12 cellular contexts compared by ENCODE assay signal in the genomic region with DNA sequence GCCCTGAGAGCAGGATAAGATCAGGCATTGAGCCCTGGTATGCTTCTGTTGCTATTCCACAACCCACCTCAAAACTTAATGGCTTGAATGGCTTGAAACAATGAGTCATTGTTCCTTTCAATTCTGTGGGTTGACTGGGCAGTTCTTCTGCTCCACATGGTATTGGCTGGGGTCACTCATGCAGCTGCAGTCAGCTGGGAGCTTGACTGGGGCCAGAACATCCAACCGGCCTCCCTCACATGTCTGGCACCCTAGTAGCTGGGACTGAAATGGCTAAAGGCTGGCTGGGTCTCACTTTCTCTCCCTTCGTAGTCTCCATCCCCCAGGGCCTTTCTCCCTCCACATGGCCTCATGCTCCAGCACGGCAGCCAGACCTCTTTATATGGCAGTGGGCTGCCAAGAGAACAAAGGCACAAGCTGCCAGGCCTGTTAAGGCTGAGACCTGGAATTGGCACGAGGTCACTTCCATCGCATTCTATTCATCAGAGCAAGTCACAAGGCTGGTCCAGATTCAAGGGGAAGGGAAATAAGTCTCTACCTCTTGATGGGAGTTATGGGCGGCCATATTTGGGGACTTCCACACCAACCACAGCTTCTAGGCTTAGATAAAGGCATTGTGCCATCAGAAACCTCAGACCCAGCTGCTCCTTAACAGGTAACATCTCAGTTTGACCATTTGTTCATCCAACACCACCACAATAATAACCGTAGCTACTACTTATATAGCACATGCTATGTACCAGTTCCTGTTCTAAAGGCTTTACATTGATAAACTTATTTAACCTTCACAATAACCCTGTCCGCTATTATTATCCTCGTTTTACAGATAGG.
A peak's percentile ranks its signal among the peaks of the same experiment; 100 is the strongest.
DNase-seq lines count a peak whose midpoint lies in the region; FAIRE-seq and TF ChIP-seq lines count a peak whose summit lies in the region.
"Had no signal": no experiment of that assay in that cellular context is flagged by ENCODE, and none has a peak within 500 bp of the region (broad histone marks: within the 10 kb centered on the region; RNA-seq: fewer than 3 reads in every experiment).

No MANE protein-coding gene starts in this region.

- CTCF ChIA-PET in OCI-LY7 (lab: Charles Lee; ENCODE audit: unreplicated experiment), result no interaction called here

- no peaks in the 10 kb centered on the region for H4K20me1 ChIP-seq in OCI-LY7 (ENCODE audit: insufficient read depth, low read length)

- intact Hi-C loops in left ventricle myocardium inferior (cut with micrococcal nuclease) (no loop called here), OCI-LY7 (cut with micrococcal nuclease; ENCODE audit: unreplicated experiment) (no loop called here)

- TF ChIP-seq CTCF in left ventricle myocardium inferior (IDR thresholded peaks at IDR 0.05; ENCODE audit: borderline replicate concordance) (no peak), Peyer's patch (IDR thresholded peaks at IDR 0.05) (no peak), OCI-LY7 (conservative IDR thresholded peaks at IDR 0.05; ENCODE audit: low read length) (no peak)

- H3K27ac ChIP-seq in left ventricle myocardium inferior (replicated peaks), result no peak overlapping the region
- H3K27ac ChIP-seq in Peyer's patch, result no peak overlapping the region
- H3K27ac ChIP-seq in OCI-LY7 (ENCODE audit: low read depth, low read length, poor library complexity, severe bottlenecking), result no peak overlapping the region
- H3K27ac ChIP-seq: testis had no signal

- no TSS peak for BruUV-seq in OCI-LY7 (replicated peaks; lab: Mats Ljungman, UMichigan)

- FAIRE-seq in GM19239 (lab: Jason Lieb, UNC), result peak; percentile 93
- FAIRE-seq: colon, small intestine had no signal

- H3K36me3 ChIP-seq in left ventricle myocardium inferior (no peaks in the 10 kb centered on the region), Peyer's patch (no peaks in the 10 kb centered on the region), OCI-LY7 (ENCODE audit: insufficient read depth, low read length) (no peaks in the 10 kb centered on the region)

- H3K9me3 ChIP-seq in left ventricle myocardium inferior (replicated peaks), result no peaks in the 10 kb centered on the region
- H3K9me3 ChIP-seq in Peyer's patch, result no peaks in the 10 kb centered on the region
- H3K9me3 ChIP-seq in OCI-LY7 (ENCODE audit: low read length), result no peaks in the 10 kb centered on the region
- H3K9me3 ChIP-seq: testis had no signal

- no peaks in the 10 kb centered on the region for H3K79me2 ChIP-seq in OCI-LY7 (ENCODE audit: insufficient read depth, low read depth, low read length)

- H3K4me1 ChIP-seq in left ventricle myocardium inferior (no peaks in the 10 kb centered on the region), Peyer's patch (no peaks in the 10 kb centered on the region), OCI-LY7 (ENCODE audit: insufficient read depth, low read length, poor library complexity, severe bottlenecking) (no peaks in the 10 kb centered on the region)
- H3K4me1 ChIP-seq: testis had no signal

- H3K4me2 ChIP-seq in OCI-LY7 (ENCODE audit: low read length), result no peak overlapping the region

- H3K4me3 ChIP-seq in left ventricle myocardium inferior, result no peak overlapping the region
- no peak overlapping the region for H3K4me3 ChIP-seq in Peyer's patch
- no peak overlapping the region for H3K4me3 ChIP-seq in OCI-LY7 (ENCODE audit: low read depth, low read length, poor library complexity, severe bottlenecking)
- H3K4me3 ChIP-seq: testis had no signal

- no peak for TF ChIP-seq POLR2A in Peyer's patch (IDR thresholded peaks at IDR 0.05)

- H2AFZ ChIP-seq in OCI-LY7 (ENCODE audit: low read length), result no peak overlapping the region

- H3K27me3 ChIP-seq in left ventricle myocardium inferior (ENCODE audit: low read depth) (no peaks in the 10 kb centered on the region), Peyer's patch (no peaks in the 10 kb centered on the region)
- H3K27me3 ChIP-seq: testis had no signal

- POLR2A ChIA-PET in OCI-LY7 (lab: Charles Lee), result no interaction called here

- DNase-seq in AG08395 (ENCODE audit: low spot score) (peak; percentile 21), GM19239 (ENCODE audit: insufficient read length, low spot score) (no peak), NCI-H526 treated with DMSO at 0.1 percent for 48 hours (lab: John Stamatoyannopoulos, UW) (peak; percentile 61), left ventricle myocardium inferior (peak; percentile 38), Peyer's patch (no peak), OCI-LY7 (ENCODE audit: low spot score) (no peak), T-helper 9 cell (no peak), NCI-H1417 (lab: John Stamatoyannopoulos, UW) (no peak)
- DNase-seq: activated CD4-positive, alpha-beta T cell treated with anti-CD3 and anti-CD28 coated beads for 48 hours; small intestine; testis had no signal

- no peaks in the 10 kb centered on the region for H3K9me2 ChIP-seq in OCI-LY7 (ENCODE audit: insufficient read depth, low read length)

Comparison
In these comparisons a context has a peak if more than half of its experiments do, and no peak if none do; other contexts are left out.
1. DNase-seq: peak in AG08395 (single experiment), NCI-H526 treated with DMSO at 0.1 percent for 48 hours (single experiment) and left ventricle myocardium inferior (single experiment); none in GM19239 (single experiment), Peyer's patch (0 of 3), OCI-LY7 (single experiment), T-helper 9 cell (single experiment) and NCI-H1417 (0 of 3).